Comparison of ENCODE assay signal across 8 cellular contexts in the genomic region with DNA sequence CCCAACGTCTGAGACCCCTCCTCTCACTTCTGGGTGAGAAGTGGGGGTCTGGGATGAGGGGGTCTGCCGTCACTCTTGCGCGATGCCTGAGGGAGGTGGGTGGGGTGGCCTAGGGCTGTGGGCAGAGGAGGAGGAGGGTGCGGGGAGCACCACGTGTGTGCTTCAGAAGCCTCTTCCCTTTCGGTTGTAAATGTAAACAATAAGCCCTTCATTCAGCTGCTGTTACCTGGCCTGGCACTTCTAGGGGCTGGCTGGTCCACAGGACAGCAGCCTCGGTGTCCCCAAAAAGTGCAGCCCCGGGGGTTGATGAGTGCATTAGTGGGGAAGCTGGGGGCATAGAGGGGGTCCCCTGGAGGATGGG. TPM values are rescaled to one million over a fixed set of nuclear protein-coding genes. Genes with fewer than 3 reads are reported as not detected.
DNase-seq lines count a peak whose midpoint lies in the region; ATAC-seq and TF ChIP-seq lines count a peak whose summit lies in the region.

No MANE protein-coding gene starts in this region.

- no peaks in the 10 kb centered on the region for H3K9me3 Mint-ChIP-seq in nephron

- H3K4me1 ChIP-seq in BLaER1 (peaks cover 74% of the 10 kb centered on the region), Loucy (ENCODE audit: insufficient read depth, low read length, poor library complexity, severe bottlenecking) (peaks cover 39% of the 10 kb centered on the region)

- H2AFZ ChIP-seq in Loucy (ENCODE audit: low read length): no peak overlapping the region

- H3K27ac ChIP-seq in BLaER1 (peak overlapping the region; percentile 90), dorsolateral prefrontal cortex (peak overlapping the region in 57 of 59 donors; percentile 68 to 96 (median 92))

- H3K9me3 ChIP-seq in BLaER1 (no peaks in the 10 kb centered on the region), Loucy (ENCODE audit: insufficient read depth, low read depth, low read length) (no peaks in the 10 kb centered on the region)

- H3K4me2 ChIP-seq in BLaER1 (peak overlapping the region; percentile 97), Loucy (ENCODE audit: low read depth, low read length, poor library complexity, severe bottlenecking) (peak overlapping the region; percentile 94)

- peaks cover 11% of the 10 kb centered on the region for H3K27me3 Mint-ChIP-seq in nephron (ENCODE audit: low read depth)

- peaks cover under 1% of the 10 kb centered on the region; the same call in 1 of the 2 replicates for H3K36me3 ChIP-seq in BLaER1
- no peaks in the 10 kb centered on the region for H3K36me3 ChIP-seq in Loucy (ENCODE audit: insufficient read depth, low read length)

- intact Hi-C loops in dorsolateral prefrontal cortex (cut with DNase I): loop anchor here (2.0 to 5.0 kb wide), 3 partner anchors 36 to 82 kb away; a partner anchor contains a TSS

- H3K9ac ChIP-seq in BLaER1 (peak overlapping the region; percentile 94), Loucy (ENCODE audit: low read depth, low read length, poor library complexity, severe bottlenecking) (peak overlapping the region; percentile 81)

- peak overlapping the region; percentile 1 to 53 (median 36) for H3K27ac Mint-ChIP-seq in nephron

- peak overlapping the region; percentile 78 to 85 (median 81) for H3K4me3 Mint-ChIP-seq in nephron

- no peaks in the 10 kb centered on the region for H3F3A ChIP-seq in Loucy (ENCODE audit: low read depth)

- no peaks in the 10 kb centered on the region for H3K9me2 ChIP-seq in Loucy (replicated peaks; ENCODE audit: low read depth, low read length)

- H3K36me3 Mint-ChIP-seq in nephron (ENCODE audit: low read depth): peaks cover 4% of the 10 kb centered on the region

- H3K27me3 ChIP-seq in BLaER1 (no peaks in the 10 kb centered on the region), Loucy (ENCODE audit: insufficient read depth, low read length, poor library complexity, severe bottlenecking) (no peaks in the 10 kb centered on the region), dorsolateral prefrontal cortex (no peaks in the 10 kb centered on the region)

- peaks cover 44% of the 10 kb centered on the region for H3K79me2 ChIP-seq in Loucy (ENCODE audit: insufficient read depth, low read length)

- ATAC-seq in HG03571 (IDR thresholded peaks at IDR 0.05; ENCODE audit: unreplicated experiment): no peak
- no peak for ATAC-seq in GM18867 (IDR thresholded peaks at IDR 0.05; ENCODE audit: unreplicated experiment)

- H3K4me3 ChIP-seq in BLaER1 (peak overlapping the region; percentile 96), Loucy (ENCODE audit: low read length, poor library complexity, severe bottlenecking) (peak overlapping the region; percentile 86), dorsolateral prefrontal cortex (peak overlapping the region; percentile 67 to 97 (median 90))

- no peak for TF ChIP-seq CTCF in Loucy (conservative IDR thresholded peaks at IDR 0.05; ENCODE audit: low read length)
- TF ChIP-seq CTCF in dorsolateral prefrontal cortex (IDR thresholded peaks at IDR 0.05 in 54 of 56, conservative IDR thresholded peaks at IDR 0.05 in 2 of 56; ENCODE audit: low read depth in 1 of 56, partially characterized antibody in 56 of 56): no peak
- TF ChIP-seq CTCF in nephron (IDR thresholded peaks at IDR 0.05; ENCODE audit: unreplicated experiment in 3 of 3): no peak

- peak in 1 of 10 donors; percentile 26 for DNase-seq in dorsolateral prefrontal cortex
- DNase-seq in germinal center (ENCODE audit: low spot score): no peak
- no peak for DNase-seq in DMS114 treated with DMSO at 0.1 percent for 48 hours (lab: John Stamatoyannopoulos, UW; ENCODE audit: unreplicated experiment)

- H4K20me1 ChIP-seq in BLaER1 (peaks cover 58% of the 10 kb centered on the region), Loucy (ENCODE audit: insufficient read depth, low read length, poor library complexity, severe bottlenecking) (peaks cover 25% of the 10 kb centered on the region)

- peaks cover 52% of the 10 kb centered on the region for H3K4me1 Mint-ChIP-seq in nephron

RNA-seq across cellular contexts. Expression of a gene that starts 1.4 kb away (rescaled TPM):
- 100 to 1,000 TPM; 111 to 263 (median 148) TPM for total RNA-seq in dorsolateral prefrontal cortex

RNA-seq across cellular contexts. Expression of a gene that starts 36.4 kb away (rescaled TPM):
- 10 to 100 TPM; 10.9 to 31.7 (median 19.3) TPM for total RNA-seq in dorsolateral prefrontal cortex
